ENCODE assay signal across 10 cellular contexts in the genomic region with DNA sequence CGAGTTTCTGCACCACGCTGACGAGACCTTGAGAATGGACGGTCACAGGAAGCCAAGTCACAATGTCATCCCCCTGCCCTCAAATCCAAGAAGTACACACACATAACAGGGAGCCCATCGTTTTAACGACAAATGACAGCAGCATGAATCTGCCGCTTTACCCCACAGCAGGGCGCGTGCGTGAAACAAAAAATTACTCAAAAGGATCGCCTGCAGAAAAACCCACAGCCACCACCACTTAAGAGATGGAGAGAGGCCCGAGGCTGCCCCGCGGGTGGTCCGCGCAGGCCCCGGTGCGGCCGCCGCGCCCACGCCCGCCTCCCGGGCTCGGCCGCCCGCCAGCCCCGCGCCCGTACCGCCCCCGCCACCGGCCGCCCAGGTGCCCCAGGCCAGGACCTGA. TPM values are rescaled to one million over a fixed set of nuclear protein-coding genes. Genes with fewer than 3 reads are reported as not detected.
DNase-seq lines count a peak whose midpoint lies in the region; ATAC-seq and TF ChIP-seq lines count a peak whose summit lies in the region.
"Not testable (repeated sequence)": the region's sequence is repeated elsewhere in the genome, so short reads cannot be mapped to it uniquely, and the experiment has no call there.
"Had no signal": no experiment of that assay in that cellular context is flagged by ENCODE, and none has a peak within 500 bp of the region (broad histone marks: within the 10 kb centered on the region; RNA-seq: fewer than 3 reads in every experiment).

No MANE protein-coding gene starts in this region.

- H3K4me1 ChIP-seq in HCT116 (ENCODE audit: control insufficient read depth in 1 of 2, insufficient read depth in 2 of 2, low read length in 2 of 2): not testable (repeated sequence)
- peaks cover 0 to 16% (median 0%) of the 10 kb centered on the region in 9 donors for H3K4me1 ChIP-seq in heart right ventricle

- H3K9me3 Mint-ChIP-seq in activated T-cell treated with anti-CD3 and anti-CD28 coated beads, Interleukin-2, amount 50 U/mL, for 72 hours; natural killer cell treated with Interleukin-12 subunit alpha and Interleukin-12 subunit beta and Interleukin-15 and Interleukin-18, amount 100 ng/mL, for 72 hours: not testable (repeated sequence)

- H2AFZ ChIP-seq in HCT116 (ENCODE audit: low read depth, low read length, poor library complexity, severe bottlenecking): not testable (repeated sequence)

- H3K36me3 ChIP-seq in HCT116 (ENCODE audit: control insufficient read depth in 1 of 2, insufficient read depth in 2 of 2, low read length in 2 of 2): not testable (repeated sequence)
- peaks cover 14% of the 10 kb centered on the region for H3K36me3 ChIP-seq in SK-N-MC (ENCODE audit: insufficient read depth, low read length)
- H3K36me3 ChIP-seq in heart right ventricle: peaks cover 0 to 19% (median 5%) of the 10 kb centered on the region in 9 donors

- not testable (repeated sequence) for DNase-seq in AG10803 (ENCODE audit: low read depth); HCT116 (ENCODE audit: low read depth, low spot score); SK-N-MC (ENCODE audit: low read depth, low spot score); cardiac fibroblast (ENCODE audit: low read depth in 2 of 2); heart right ventricle; natural killer cell treated with Interleukin-12 subunit alpha and Interleukin-12 subunit beta and Interleukin-15 and Interleukin-18, amount 100 ng/mL, for 72 hours (ENCODE audit: low spot score)
- DNase-seq in activated T-cell treated with anti-CD3 and anti-CD28 coated beads, Interleukin-2, amount 50 U/mL, for 72 hours: peak; percentile 15 to 37
- DNase-seq in stimulated activated CD4-positive, alpha-beta T cell treated with anti-CD3 and anti-CD28 coated beads, TNF-alpha, amount 100 ng/mL, for 24 hours (ENCODE audit: low read depth in 3 of 3): peak; percentile 1 to 12 (median 2)

- peak overlapping the region; percentile 97 to 99 for H3K4me3 Mint-ChIP-seq in activated T-cell treated with anti-CD3 and anti-CD28 coated beads, Interleukin-2, amount 50 U/mL, for 72 hours
- peak overlapping the region; percentile 90 for H3K4me3 Mint-ChIP-seq in natural killer cell treated with Interleukin-12 subunit alpha and Interleukin-12 subunit beta and Interleukin-15 and Interleukin-18, amount 100 ng/mL, for 72 hours

- not testable (repeated sequence) for H4K20me1 ChIP-seq in HCT116 (ENCODE audit: insufficient read depth)

- CTCF ChIA-PET in HCT116 (lab: Charles Lee): not testable (repeated sequence)

- not testable (repeated sequence) for TF ChIP-seq POLR2A in HCT116 (IDR thresholded peaks at IDR 0.05; ENCODE audit: borderline replicate concordance, extremely low read depth, insufficient read depth, insufficient read length)

- H3K9me2 ChIP-seq in HCT116 (ENCODE audit: insufficient read depth): not testable (repeated sequence)

- ATAC-seq in HCT116; activated T-cell treated with anti-CD3 and anti-CD28 coated beads, Interleukin-2, amount 50 U/mL, for 72 hours (replicated peaks in 1 of 2); heart right ventricle; natural killer cell treated with Interleukin-12 subunit alpha and Interleukin-12 subunit beta and Interleukin-15 and Interleukin-18, amount 100 ng/mL, for 72 hours: not testable (repeated sequence)

- 0 to 2% methylated on average over 7 of the region's 34 CpGs for WGBS in heart right ventricle, 2 donors

- not testable (repeated sequence) for H3K9me3 ChIP-seq in HCT116 (ENCODE audit: control insufficient read depth in 1 of 2, insufficient read depth in 1 of 2, low read depth in 1 of 2, low read length in 2 of 2); SK-N-MC (ENCODE audit: low read depth, low read length); heart right ventricle

- H3K27ac Mint-ChIP-seq in activated T-cell treated with anti-CD3 and anti-CD28 coated beads, Interleukin-2, amount 50 U/mL, for 72 hours: peak overlapping the region; percentile 96
- H3K27ac Mint-ChIP-seq in natural killer cell treated with Interleukin-12 subunit alpha and Interleukin-12 subunit beta and Interleukin-15 and Interleukin-18, amount 100 ng/mL, for 72 hours: peak overlapping the region; percentile 82 to 85

- H3K4me1 Mint-ChIP-seq in activated T-cell treated with anti-CD3 and anti-CD28 coated beads, Interleukin-2, amount 50 U/mL, for 72 hours (ENCODE audit: low read depth): not testable (repeated sequence)
- H3K4me1 Mint-ChIP-seq in natural killer cell treated with Interleukin-12 subunit alpha and Interleukin-12 subunit beta and Interleukin-15 and Interleukin-18, amount 100 ng/mL, for 72 hours (ENCODE audit: low read depth in 2 of 2): peaks cover 3 to 14% of the 10 kb centered on the region in 2 donors

- H3K27me3 Mint-ChIP-seq in activated T-cell treated with anti-CD3 and anti-CD28 coated beads, Interleukin-2, amount 50 U/mL, for 72 hours (ENCODE audit: low read depth); natural killer cell treated with Interleukin-12 subunit alpha and Interleukin-12 subunit beta and Interleukin-15 and Interleukin-18, amount 100 ng/mL, for 72 hours: not testable (repeated sequence)

- H3K79me2 ChIP-seq in HCT116 (ENCODE audit: insufficient read depth, low read length): peaks cover 24% of the 10 kb centered on the region

- H3K4me2 ChIP-seq in HCT116 (ENCODE audit: low read length): peak overlapping the region; percentile 55

- H3K27me3 ChIP-seq in HCT116 (ENCODE audit: insufficient read depth, low read length); heart right ventricle: not testable (repeated sequence)

- H3K27ac ChIP-seq in HCT116 (ENCODE audit: low read depth, low read length); SK-N-MC: not testable (repeated sequence)
- H3K27ac ChIP-seq in heart right ventricle: peak overlapping the region in 4 of 10 donors; percentile 16 to 58 (median 24)

- TF ChIP-seq RAD21 in HCT116 (IDR thresholded peaks at IDR 0.05; ENCODE audit: low read depth): not testable (repeated sequence)

- peak overlapping the region; percentile 49 for H3K4me3 ChIP-seq in AG10803 (ENCODE audit: low read length)
- peak overlapping the region; percentile 44 to 52 for H3K4me3 ChIP-seq in HCT116 (replicated peaks in 1 of 2; ENCODE audit: low read depth in 1 of 2, low read length in 2 of 2)
- peak overlapping the region; percentile 57 for H3K4me3 ChIP-seq in SK-N-MC
- peak overlapping the region; percentile 29 to 47 for H3K4me3 ChIP-seq in cardiac fibroblast (replicated peaks in 1 of 2; ENCODE audit: low read depth in 2 of 2, low read length in 2 of 2)
- peak overlapping the region in 9 of 10 donors; percentile 22 to 49 (median 45) for H3K4me3 ChIP-seq in heart right ventricle

- intact Hi-C loops in HCT116 (cut with micrococcal nuclease); heart right ventricle (cut with DNase I): not testable (repeated sequence)

- POLR2A ChIA-PET in HCT116 (lab: Charles Lee): not testable (repeated sequence)

- not testable (repeated sequence) for TF ChIP-seq CTCF in AG10803 (conservative IDR thresholded peaks at IDR 0.05; ENCODE audit: low read length); HCT116 (IDR thresholded peaks at IDR 0.05 in 2 of 3, conservative IDR thresholded peaks at IDR 0.05 in 1 of 3; ENCODE audit: borderline replicate concordance in 1 of 3, insufficient read depth in 1 of 3, low read depth in 2 of 3, low read length in 2 of 3); cardiac fibroblast (IDR thresholded peaks at IDR 0.05; ENCODE audit: low read depth, low read length); heart right ventricle (IDR thresholded peaks at IDR 0.05)

- H3K9ac ChIP-seq in HCT116 (ENCODE audit: low read length): peak overlapping the region; percentile 49; the same call in 1 of the 2 replicates
- not testable (repeated sequence) for H3K9ac ChIP-seq in SK-N-MC (ENCODE audit: insufficient read length)

- RAD21 ChIA-PET in HCT116 (lab: Charles Lee; ENCODE audit: low non-redundant PET in 1 of 2, low total read pairs in 2 of 2, uncharacterized antibody in 2 of 2, unreplicated experiment in 2 of 2): not testable (repeated sequence)

- BruUV-seq in HCT116 (replicated peaks; lab: Mats Ljungman, UMichigan): not testable (repeated sequence)

- H3K36me3 Mint-ChIP-seq in activated T-cell treated with anti-CD3 and anti-CD28 coated beads, Interleukin-2, amount 50 U/mL, for 72 hours (ENCODE audit: insufficient read depth in 2 of 2); natural killer cell treated with Interleukin-12 subunit alpha and Interleukin-12 subunit beta and Interleukin-15 and Interleukin-18, amount 100 ng/mL, for 72 hours: not testable (repeated sequence)

TF ChIP-seq in HCT116, 20 proteins besides CTCF, POLR2A, EP300 and RAD21:
- peak; percentile 53 for TF ChIP-seq ZFX (IDR thresholded peaks at IDR 0.05)

RNA-seq across cellular contexts. Expression of a gene that starts 0.3 kb away (rescaled TPM):
- total RNA-seq in HCT116 (2021; ENCODE audit: unreplicated experiment): 55.5 TPM
- 33.9 and 39.5 TPM in 2 replicates for polyA plus RNA-seq in HCT116 (2012)
- 10 to 100 TPM; 36.7 to 42.9 TPM for total RNA-seq in activated T-cell treated with anti-CD3 and anti-CD28 coated beads, Interleukin-2, amount 50 U/mL, for 72 hours
- 10 to 100 TPM; 54.0 to 77.0 (median 62.3) TPM for total RNA-seq in heart right ventricle
- polyA plus RNA-seq in heart right ventricle: 10 to 100 TPM; 24.4 to 41.4 TPM
- total RNA-seq in natural killer cell treated with Interleukin-12 subunit alpha and Interleukin-12 subunit beta and Interleukin-15 and Interleukin-18, amount 100 ng/mL, for 72 hours: 10 to 100 TPM; 42.7 to 95.8 TPM

RNA-seq across cellular contexts. Expression of a gene that starts 36.2 kb away (rescaled TPM):
- not detected for total RNA-seq in HCT116 (2021; ENCODE audit: unreplicated experiment)
- not detected in 2 replicates for polyA plus RNA-seq in HCT116 (2012)
- total RNA-seq in activated T-cell treated with anti-CD3 and anti-CD28 coated beads, Interleukin-2, amount 50 U/mL, for 72 hours: not detected
- not detected for total RNA-seq in heart right ventricle
- polyA plus RNA-seq in heart right ventricle: not detected
- total RNA-seq in natural killer cell treated with Interleukin-12 subunit alpha and Interleukin-12 subunit beta and Interleukin-15 and Interleukin-18, amount 100 ng/mL, for 72 hours: not detected
- total RNA-seq: thyroid gland had no signal
- polyA plus RNA-seq: adipose tissue had no signal

RNA-seq across cellular contexts. Expression of a gene that starts 56.8 kb away (rescaled TPM):
- total RNA-seq in HCT116 (2021; ENCODE audit: unreplicated experiment): not detected
- polyA plus RNA-seq in HCT116 (2012): not detected in 2 replicates
- not detected for total RNA-seq in activated T-cell treated with anti-CD3 and anti-CD28 coated beads, Interleukin-2, amount 50 U/mL, for 72 hours
- not detected for total RNA-seq in heart right ventricle
- polyA plus RNA-seq in heart right ventricle: not detected
- total RNA-seq in natural killer cell treated with Interleukin-12 subunit alpha and Interleukin-12 subunit beta and Interleukin-15 and Interleukin-18, amount 100 ng/mL, for 72 hours: not detected
- total RNA-seq: thyroid gland had no signal
- polyA plus RNA-seq: adipose tissue had no signal
